In the genomic region with DNA sequence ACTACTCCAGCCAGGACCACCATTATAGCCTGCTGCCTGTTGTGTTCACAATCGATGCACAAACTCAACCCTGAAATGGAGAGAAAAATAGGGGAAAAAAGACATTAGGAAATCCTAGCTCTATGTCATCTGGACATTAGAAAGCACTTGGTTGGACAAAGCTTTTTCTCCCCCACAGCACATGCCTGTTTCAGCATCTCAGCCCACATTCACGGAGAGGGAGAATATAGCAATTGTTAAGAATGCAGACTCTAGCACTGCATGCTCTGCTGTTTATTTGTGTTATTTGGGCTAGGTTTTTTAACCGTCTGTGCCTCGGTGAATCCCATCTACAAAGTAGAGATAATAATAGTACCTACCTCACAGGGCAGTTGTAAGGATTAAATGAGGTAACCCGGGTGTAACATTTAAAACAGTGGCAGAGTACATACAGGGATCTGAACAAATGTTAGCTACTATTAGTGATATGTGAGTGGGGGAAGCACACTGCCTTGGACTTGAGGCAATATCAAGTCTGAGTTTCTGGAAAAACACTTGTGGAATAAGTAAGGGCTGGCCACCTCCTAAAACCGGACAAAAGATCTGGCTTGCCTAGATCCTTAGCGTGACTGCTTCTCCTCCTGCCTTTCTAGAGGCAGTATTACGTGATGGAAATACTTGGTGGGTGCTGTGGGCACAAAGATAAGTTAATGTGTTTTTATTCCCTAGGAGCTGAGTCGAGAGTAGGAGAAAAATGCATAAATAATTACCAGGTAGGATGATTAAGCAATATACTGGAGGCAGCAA, we compare ENCODE assay signal across 8 cellular contexts. TPM values are rescaled to one million over a fixed set of nuclear protein-coding genes. Genes with fewer than 3 reads are reported as not detected.
DNase-seq lines count a peak whose midpoint lies in the region; FAIRE-seq and TF ChIP-seq lines count a peak whose summit lies in the region.

No MANE protein-coding gene starts in this region.

- TF ChIP-seq CTCF in MCF 10A (IDR thresholded peaks at IDR 0.05; ENCODE audit: unreplicated experiment), result no peak

- H3K27me3 ChIP-seq in SJCRH30, result no peaks in the 10 kb centered on the region

- H3K4me3 Mint-ChIP-seq in MCF 10A (ENCODE audit: unreplicated experiment), result peak overlapping the region; percentile 95

- H3K27ac ChIP-seq in SJCRH30, result peak overlapping the region; percentile 97

- peak; percentile 41 for FAIRE-seq in GM12891 (lab: Jason Lieb, UNC)

- CTCF ChIA-PET in MCF 10A (lab: Yijun Ruan, JAX), result interaction anchor here (0.6 to 8.7 kb wide), 8 partner anchors 23 to 1074 kb away, joined by 3 to 99 read pairs (median 3); no protein-coding TSS in a partner anchor

- TF ChIP-seq POLR2A in GM12891 (IDR thresholded peaks at IDR 0.05; ENCODE audit: low read depth, low read length), result no peak

- H3K4me1 Mint-ChIP-seq in MCF 10A (ENCODE audit: insufficient read depth, unreplicated experiment), result peaks cover 14% of the 10 kb centered on the region

- DNase-seq in AG08395 (ENCODE audit: low spot score) (peak; percentile 30), GM12891 (ENCODE audit: insufficient read length, low spot score) (no peak), SJCRH30 (peak; percentile 15 to 55), MCF 10A (ENCODE audit: unreplicated experiment) (no peak), kidney glomerular epithelial cell (lab: John Stamatoyannopoulos, UW) (peak; percentile 72), GM19240 (ENCODE audit: insufficient read length, low spot score) (no peak), NK-92 (lab: John Stamatoyannopoulos, UW; ENCODE audit: unreplicated experiment) (no peak)
- peak; percentile 6 for DNase-seq in stimulated activated CD8-positive, alpha-beta memory T cell treated with anti-CD3 and anti-CD28 coated beads, Interleukin-15, amount 100 ng/mL, for 1 hour (ENCODE audit: low read depth)

- POLR2A ChIA-PET in MCF 10A (lab: Yijun Ruan, JAX), result interaction anchor here (0.6 to 9.6 kb wide), 22 partner anchors 9 to 354 kb away, joined by 3 to 148 read pairs (median 6); a partner anchor contains a TSS

- TSS peak; percentile 79 for BruUV-seq in MCF 10A (replicated peaks; lab: Mats Ljungman, UMichigan)

- H3K27ac Mint-ChIP-seq in MCF 10A (ENCODE audit: low read depth, unreplicated experiment), result peak overlapping the region; percentile 98

- peaks cover 6% of the 10 kb centered on the region; the same call in 1 of the 2 replicates for H3K36me3 ChIP-seq in SJCRH30

- H3K4me3 ChIP-seq in SJCRH30, result peak overlapping the region; percentile 100

- H3K9me3 Mint-ChIP-seq in MCF 10A (ENCODE audit: unreplicated experiment), result no peaks in the 10 kb centered on the region

- intact Hi-C loops in MCF 10A (cut with micrococcal nuclease), result loop anchor here (5.0 to 10.0 kb wide), 5 partner anchors 88 to 1046 kb away; no protein-coding TSS in a partner anchor

- peaks cover 13% of the 10 kb centered on the region for H3K36me3 Mint-ChIP-seq in MCF 10A (ENCODE audit: insufficient read depth, unreplicated experiment)

- H3K4me1 ChIP-seq in SJCRH30, result peaks cover 12% of the 10 kb centered on the region

- H3K27me3 Mint-ChIP-seq in MCF 10A (ENCODE audit: insufficient read depth, unreplicated experiment), result no peaks in the 10 kb centered on the region

- no peaks in the 10 kb centered on the region for H3K9me3 ChIP-seq in SJCRH30 (replicated peaks)

TF ChIP-seq in GM12891, 5 proteins besides CTCF, POLR2A, EP300 and RAD21:
- TF ChIP-seq POU2F2 (IDR thresholded peaks at IDR 0.05; ENCODE audit: low read depth, low read length) (no peak), POLR2AphosphoS5 (IDR thresholded peaks at IDR 0.05; ENCODE audit: low read depth, low read length) (no peak), TAF1 (IDR thresholded peaks at IDR 0.05; ENCODE audit: low read depth, low read length) (no peak), PAX5 (IDR thresholded peaks at IDR 0.05; ENCODE audit: insufficient read depth, low read length, severe bottlenecking) (no peak), SPI1 (IDR thresholded peaks at IDR 0.05; ENCODE audit: low read depth, low read length) (no peak)

RNA-seq across cellular contexts. Expression of a gene that starts 1.1 kb away (rescaled TPM):
- 32.1 TPM for polyA plus RNA-seq in GM12891 (2012; ENCODE audit: low read depth, missing spikeins)
- total RNA-seq in SJCRH30 (2014; rRNA removed; shearing (Covaris generic)), result 254 and 274 TPM in 2 replicates
- total RNA-seq in MCF 10A (2022), result 244 and 269 TPM in 2 replicates

Comparison
In these comparisons a context has a peak if more than half of its experiments do, and no peak if none do; other contexts are left out.
1. DNase-seq: peak in AG08395 (single experiment), SJCRH30 (2 of 2), kidney glomerular epithelial cell (single experiment) and stimulated activated CD8-positive, alpha-beta memory T cell treated with anti-CD3 and anti-CD28 coated beads, Interleukin-15, amount 100 ng/mL, for 1 hour (single experiment); none in GM12891 (single experiment), MCF 10A (single experiment), GM19240 (single experiment) and NK-92 (single experiment).